Comparison of ENCODE assay signal across 25 cellular contexts in genomic region chr2:238512247-238512867, GRCh38.
"Had no signal": no experiment of that assay in that cellular context is flagged by ENCODE, and none has a peak within 500 bp of the region (broad histone marks: within the 10 kb centered on the region; RNA-seq: fewer than 3 reads in every experiment).

No MANE protein-coding gene starts in this region.

- ATAC-seq: effector memory CD8-positive, alpha-beta T cell; gastrocnemius medialis; left ventricle myocardium superior had no signal

- H3K36me3 ChIP-seq: ascending aorta, cardiac muscle cell, gastrocnemius medialis, right atrium auricular region, tibial nerve had no signal

- H3K36me3 Mint-ChIP-seq: brain had no signal

- H3K4me1 ChIP-seq: ascending aorta, gastrocnemius medialis, parathyroid adenoma, right atrium auricular region, tibial nerve had no signal

- H2AFZ ChIP-seq: parathyroid adenoma had no signal

- H3K79me2 ChIP-seq: parathyroid adenoma had no signal

- H3K27me3 Mint-ChIP-seq: brain had no signal

- H3K9ac ChIP-seq: parathyroid adenoma had no signal

- H3K4me3 Mint-ChIP-seq: activated naive CD4-positive, alpha-beta T cell treated with anti-CD3 and anti-CD28 coated beads, Interleukin-2, amount 10 ng/mL, durations not matched to agents 7 days and 5 days; activated naive CD8-positive, alpha-beta T cell treated with anti-CD3 and anti-CD28 coated beads, Interleukin-2, amount 10 ng/mL, durations not matched to agents 7 days and 5 days; brain; effector memory CD8-positive, alpha-beta T cell; nephron progenitor cell had no signal

- H3K27ac ChIP-seq: ascending aorta, cardiac muscle cell, gastrocnemius medialis, parathyroid adenoma, right atrium auricular region, tibial nerve, VCaP had no signal

- H3K27ac Mint-ChIP-seq: activated naive CD4-positive, alpha-beta T cell treated with anti-CD3 and anti-CD28 coated beads, Interleukin-2, amount 10 ng/mL, durations not matched to agents 7 days and 5 days; activated naive CD8-positive, alpha-beta T cell treated with anti-CD3 and anti-CD28 coated beads, Interleukin-2, amount 10 ng/mL, durations not matched to agents 7 days and 5 days; brain; effector memory CD8-positive, alpha-beta T cell; nephron progenitor cell had no signal

- H3K27me3 ChIP-seq: ascending aorta, cardiac muscle cell, right atrium auricular region, tibial nerve had no signal

- DNase-seq: activated CD4-positive, alpha-beta T cell treated with anti-CD3 and anti-CD28 coated beads for 4 hours; activated CD4-positive, alpha-beta T cell treated with anti-CD3 and anti-CD28 coated beads, Interleukin-2, amount 50 U/mL, for 4 hours; activated gamma-delta T cell; activated naive CD4-positive, alpha-beta T cell treated with anti-CD3 and anti-CD28 coated beads, Interleukin-2, amount 10 ng/mL, durations not matched to agents 7 days and 5 days; activated naive CD8-positive, alpha-beta T cell treated with anti-CD3 and anti-CD28 coated beads, Interleukin-2, amount 10 ng/mL, durations not matched to agents 7 days and 5 days; activated T-cell treated with anti-CD3 and anti-CD28 coated beads for 4 hours; cortex of kidney; effector memory CD8-positive, alpha-beta T cell; erythroblast; gastrocnemius medialis; glutamatergic neuron; left ventricle myocardium superior; nephron progenitor cell; nucleus accumbens; stimulated activated CD4-positive, alpha-beta T cell treated with anti-CD3 and anti-CD28 coated beads, Interleukin-2, amount 100 ng/mL, for 48 hours; stimulated activated naive CD4-positive, alpha-beta T cell treated with Interleukin-2 at 50 U/mL for 16 hours had no signal

- H3K4me3 ChIP-seq: ascending aorta, cardiac muscle cell, gastrocnemius medialis, right atrium auricular region, tibial nerve had no signal

- FAIRE-seq: islet of Langerhans, TTC549 had no signal
